In the genomic region with DNA sequence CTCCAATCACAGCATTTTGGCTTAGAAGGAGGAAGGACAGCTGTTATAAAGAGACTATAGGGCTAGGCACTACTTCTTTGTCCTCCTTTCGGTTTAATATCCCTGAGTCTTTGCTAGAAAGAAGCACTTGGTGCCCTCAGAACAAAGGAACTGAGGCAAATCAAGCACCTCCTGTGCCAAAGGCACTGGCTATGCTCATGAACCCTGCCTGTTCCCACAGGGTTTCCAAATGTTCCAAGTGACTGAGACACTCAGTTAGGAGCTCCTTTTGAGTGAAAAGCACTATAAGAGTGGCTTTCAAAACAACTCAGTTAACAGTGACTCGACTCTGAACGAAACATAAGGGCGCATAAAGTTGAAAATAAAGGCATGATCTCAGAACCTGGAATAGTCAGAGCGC, we compare ENCODE assay signal across 16 cellular contexts. TPM values are rescaled to one million over a fixed set of nuclear protein-coding genes. Genes with fewer than 3 reads are reported as not detected.
DNase-seq lines count a peak whose midpoint lies in the region; TF ChIP-seq lines count a peak whose summit lies in the region.
"Had no signal": no experiment of that assay in that cellular context is flagged by ENCODE, and none has a peak within 500 bp of the region (broad histone marks: within the 10 kb centered on the region; RNA-seq: fewer than 3 reads in every experiment).

No MANE protein-coding gene starts in this region.

- no peaks in the 10 kb centered on the region for H3K9me3 Mint-ChIP-seq in activated naive CD4-positive, alpha-beta T cell treated with anti-CD3 and anti-CD28 coated beads for 36 hours
- H3K9me3 Mint-ChIP-seq in activated CD4-positive, alpha-beta memory T cell treated with anti-CD3 and anti-CD28 coated beads, Interleukin-2, amount 10 ng/mL, durations not matched to agents 7 days and 5 days = no peaks in the 10 kb centered on the region

- H3K27ac ChIP-seq in layer of hippocampus (ENCODE audit: low read depth, low read length) (peak overlapping the region; percentile 36), tibial nerve (peak overlapping the region in 3 of 4 donors; percentile 16 to 41 (median 36)), testis (no peak overlapping the region)

- H3K27ac Mint-ChIP-seq in activated naive CD4-positive, alpha-beta T cell treated with anti-CD3 and anti-CD28 coated beads for 36 hours = peak overlapping the region; percentile 80
- H3K27ac Mint-ChIP-seq in activated CD4-positive, alpha-beta memory T cell treated with anti-CD3 and anti-CD28 coated beads, Interleukin-2, amount 10 ng/mL, durations not matched to agents 7 days and 5 days = peak overlapping the region; percentile 91

- H3K27me3 Mint-ChIP-seq in activated naive CD4-positive, alpha-beta T cell treated with anti-CD3 and anti-CD28 coated beads for 36 hours (ENCODE audit: low read depth) = no peaks in the 10 kb centered on the region
- H3K27me3 Mint-ChIP-seq in activated CD4-positive, alpha-beta memory T cell treated with anti-CD3 and anti-CD28 coated beads, Interleukin-2, amount 10 ng/mL, durations not matched to agents 7 days and 5 days = no peaks in the 10 kb centered on the region

- peaks cover 87% of the 10 kb centered on the region for H3K4me1 Mint-ChIP-seq in activated naive CD4-positive, alpha-beta T cell treated with anti-CD3 and anti-CD28 coated beads for 36 hours (ENCODE audit: low read depth)
- peaks cover 96% of the 10 kb centered on the region for H3K4me1 Mint-ChIP-seq in activated CD4-positive, alpha-beta memory T cell treated with anti-CD3 and anti-CD28 coated beads, Interleukin-2, amount 10 ng/mL, durations not matched to agents 7 days and 5 days

- H3K4me1 ChIP-seq in tibial nerve (peaks cover 4 to 98% (median 66%) of the 10 kb centered on the region in 4 donors), testis (peaks cover 64% of the 10 kb centered on the region)

- POLR2A ChIA-PET in activated CD4-positive, alpha-beta memory T cell treated with anti-CD3 and anti-CD28 coated beads, Interleukin-2, amount 10 ng/mL, durations not matched to agents 7 days and 5 days (lab: Charles Lee) = interaction anchor here (2.0 to 13.2 kb wide), 6 partner anchors 9 to 385 kb away, joined by 7 to 202 read pairs (median 54); a partner anchor contains a TSS

- no peak for TF ChIP-seq CTCF in tibial nerve (IDR thresholded peaks at IDR 0.05)
- TF ChIP-seq CTCF in testis (IDR thresholded peaks at IDR 0.05) = no peak

- peaks cover 14% of the 10 kb centered on the region for H3K36me3 Mint-ChIP-seq in activated naive CD4-positive, alpha-beta T cell treated with anti-CD3 and anti-CD28 coated beads for 36 hours (ENCODE audit: low read depth)
- peaks cover 58% of the 10 kb centered on the region for H3K36me3 Mint-ChIP-seq in activated CD4-positive, alpha-beta memory T cell treated with anti-CD3 and anti-CD28 coated beads, Interleukin-2, amount 10 ng/mL, durations not matched to agents 7 days and 5 days (ENCODE audit: low read depth)

- TF ChIP-seq POLR2A in tibial nerve (IDR thresholded peaks at IDR 0.05) = no peak
- TF ChIP-seq POLR2A in testis (IDR thresholded peaks at IDR 0.05) = no peak

- intact Hi-C loops in activated naive CD4-positive, alpha-beta T cell treated with anti-CD3 and anti-CD28 coated beads for 36 hours (cut with micrococcal nuclease) = no loop called here
- intact Hi-C loops in testis (cut with DNase I; ENCODE audit: low total_unique reads) = no loop called here

- no peak overlapping the region for H3K4me3 Mint-ChIP-seq in activated naive CD4-positive, alpha-beta T cell treated with anti-CD3 and anti-CD28 coated beads for 36 hours
- no peak overlapping the region for H3K4me3 Mint-ChIP-seq in activated CD4-positive, alpha-beta memory T cell treated with anti-CD3 and anti-CD28 coated beads, Interleukin-2, amount 10 ng/mL, durations not matched to agents 7 days and 5 days

- no peaks in the 10 kb centered on the region for H3K9me3 ChIP-seq in tibial nerve
- H3K9me3 ChIP-seq in testis = no peaks in the 10 kb centered on the region
- H3K9me3 ChIP-seq: ascending aorta had no signal

- H3K4me3 ChIP-seq in tibial nerve (no peak overlapping the region), testis (no peak overlapping the region)
- H3K4me3 ChIP-seq: ascending aorta had no signal

- no peak for DNase-seq in activated naive CD4-positive, alpha-beta T cell treated with anti-CD3 and anti-CD28 coated beads for 36 hours
- no peak for DNase-seq in activated naive CD4-positive, alpha-beta T cell treated with Interleukin-2 at 50 U/mL for 16 hours
- no peak for DNase-seq in activated CD4-positive, alpha-beta memory T cell treated with anti-CD3 and anti-CD28 coated beads, Interleukin-2, amount 10 ng/mL, durations not matched to agents 7 days and 5 days
- DNase-seq in tibial nerve (ENCODE audit: low spot score in 2 of 2) (no peak), NCI-H128 (lab: John Stamatoyannopoulos, UW; ENCODE audit: unreplicated experiment) (no peak), testis (no peak), SKM-1 treated with dmso at 0.1 percent for 144 hours (lab: John Stamatoyannopoulos, UW; ENCODE audit: unreplicated experiment) (no peak)
- DNase-seq: glutamatergic neuron; occipital lobe; stimulated activated CD4-positive, alpha-beta T cell treated with anti-CD3 and anti-CD28 coated beads, Interleukin-15, amount 100 ng/mL, for 24 hours; stimulated activated CD8-positive, alpha-beta memory T cell treated with anti-CD3 and anti-CD28 coated beads, Interleukin-4, amount 100 ng/mL, for 48 hours had no signal

- TF ChIP-seq EP300 in tibial nerve (IDR thresholded peaks at IDR 0.05) = no peak

- H3K27me3 ChIP-seq in layer of hippocampus (ENCODE audit: control insufficient read depth, insufficient read depth, low read length) (no peaks in the 10 kb centered on the region), tibial nerve (no peaks in the 10 kb centered on the region), testis (no peaks in the 10 kb centered on the region)
- H3K27me3 ChIP-seq: ascending aorta had no signal

- H3K36me3 ChIP-seq in tibial nerve = peaks cover 0 to 13% (median 0%) of the 10 kb centered on the region in 3 donors
- no peaks in the 10 kb centered on the region for H3K36me3 ChIP-seq in testis (ENCODE audit: low read depth, missing control alignments)

- CTCF ChIA-PET in activated naive CD4-positive, alpha-beta T cell treated with anti-CD3 and anti-CD28 coated beads for 36 hours (lab: Charles Lee) = interaction anchor here (1.0 to 3.0 kb wide), 6 partner anchors 9 to 56 kb away, joined by 3 to 11 read pairs (median 7); no protein-coding TSS in a partner anchor
- CTCF ChIA-PET in activated CD4-positive, alpha-beta memory T cell treated with anti-CD3 and anti-CD28 coated beads, Interleukin-2, amount 10 ng/mL, durations not matched to agents 7 days and 5 days (lab: Charles Lee) = interaction anchor here (1.2 to 13.7 kb wide), 4 partner anchors 10 to 60 kb away, joined by 3 to 125 read pairs (median 28); no protein-coding TSS in a partner anchor

- 84 to 87% methylated on average over 5 of the region's 5 CpGs for WGBS in tibial nerve, 2 donors
- 85 to 86% methylated on average over 5 of the region's 5 CpGs for WGBS in testis, 2 donors

RNA-seq across cellular contexts. Expression of a gene that starts 25.0 kb away (rescaled TPM):
- total RNA-seq in activated naive CD4-positive, alpha-beta T cell treated with anti-CD3 and anti-CD28 coated beads for 36 hours = 10 to 100 TPM; 57.1 to 60.3 TPM
- 100 to 1,000 TPM in 1 of 2 experiments, 10 to 100 TPM in 1; 97.1 to 101 TPM for total RNA-seq in activated CD4-positive, alpha-beta memory T cell treated with anti-CD3 and anti-CD28 coated beads, Interleukin-2, amount 10 ng/mL, durations not matched to agents 7 days and 5 days
- total RNA-seq in tibial nerve (100 to 1,000 TPM in 2 of 4 donors, 10 to 100 TPM in 2; 64.5 to 127 (median 94.5) TPM), testis (10 to 100 TPM; 40.6 to 41.5 TPM)
- polyA plus RNA-seq in testis (ENCODE audit: insufficient read depth, low read depth, low replicate concordance) = 28.9 TPM

RNA-seq across cellular contexts. Expression of a gene that starts 39.8 kb away (rescaled TPM):
- not detected for total RNA-seq in activated naive CD4-positive, alpha-beta T cell treated with anti-CD3 and anti-CD28 coated beads for 36 hours
- total RNA-seq in activated CD4-positive, alpha-beta memory T cell treated with anti-CD3 and anti-CD28 coated beads, Interleukin-2, amount 10 ng/mL, durations not matched to agents 7 days and 5 days = not detected
- total RNA-seq in tibial nerve (not detected), testis (1 to 10 TPM; 1.5 to 2.2 TPM)
- polyA plus RNA-seq in testis (ENCODE audit: insufficient read depth, low read depth, low replicate concordance) = 5.0 TPM
- total RNA-seq: activated CD8-positive, alpha-beta memory T cell treated with anti-CD3 and anti-CD28 coated beads for 36 hours; ascending aorta; Daoy; left lobe of liver; occipital lobe had no signal

Comparison
In these comparisons a context has a peak if more than half of its experiments do, and no peak if none do; other contexts are left out.
1. H3K27ac ChIP-seq: peak in layer of hippocampus (single experiment) and tibial nerve (3 of 4); none in testis (0 of 2).